ENCODE assay signal across 23 cellular contexts in the genomic region with DNA sequence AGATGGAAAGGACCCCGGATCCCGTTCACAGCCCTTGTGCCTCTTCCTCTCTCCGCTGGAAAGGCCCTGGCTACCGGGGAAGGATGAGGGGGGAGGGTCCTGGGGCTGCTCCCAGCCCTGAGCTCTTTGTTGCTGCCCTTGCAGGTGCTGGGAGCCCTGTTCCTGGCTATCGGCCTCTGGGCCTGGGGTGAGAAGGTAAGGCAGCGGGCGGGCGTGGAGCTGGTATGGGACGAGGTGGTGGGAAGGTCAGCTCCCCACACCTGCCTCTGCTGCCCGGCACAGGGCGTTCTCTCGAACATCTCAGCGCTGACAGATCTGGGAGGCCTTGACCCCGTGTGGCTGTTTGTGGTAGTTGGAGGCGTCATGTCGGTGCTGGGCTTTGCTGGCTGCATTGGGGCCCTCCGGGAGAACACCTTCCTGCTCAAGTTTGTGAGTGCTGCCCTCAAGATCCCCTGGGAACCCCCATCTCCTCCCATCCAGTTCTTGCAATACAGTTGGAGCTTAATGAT. TPM values are rescaled to one million over a fixed set of nuclear protein-coding genes. Genes with fewer than 3 reads are reported as not detected.
"Had no signal": no experiment of that assay in that cellular context is flagged by ENCODE, and none has a peak within 500 bp of the region (broad histone marks: within the 10 kb centered on the region; RNA-seq: fewer than 3 reads in every experiment).

No MANE protein-coding gene starts in this region.

- H3K36me3 Mint-ChIP-seq: WTC11 had no signal

- H3K4me3 Mint-ChIP-seq: activated CD4-positive, alpha-beta T cell treated with anti-CD3 and anti-CD28 coated beads for 36 hours; WTC11 had no signal

- H3K27me3 ChIP-seq: esophagus muscularis mucosa, gastroesophageal sphincter, heart right ventricle, suprapubic skin had no signal

- H3K27ac ChIP-seq: esophagus muscularis mucosa, gastroesophageal sphincter, heart right ventricle, left ventricle myocardium inferior, prostate gland, suprapubic skin had no signal

- DNase-seq: activated CD4-positive, alpha-beta T cell treated with anti-CD3 and anti-CD28 coated beads for 36 hours; activated CD4-positive, alpha-beta T cell treated with anti-CD3 and anti-CD28 coated beads, Interleukin-2, amount 50 U/mL, for 48 hours; activated gamma-delta T cell treated with Interleukin-2 at 50 U/mL for 16 hours; effector CD4-positive, alpha-beta T cell; heart right ventricle; left ventricle myocardium inferior; right cardiac atrium; stimulated activated CD4-positive, alpha-beta T cell treated with anti-CD3 and anti-CD28 coated beads, Interleukin-2, amount 100 ng/mL, for 24 hours; stimulated activated naive CD8-positive, alpha-beta T cell treated with anti-CD3 and anti-CD28 coated beads, Interleukin-15, Interleukin-2, amounts not matched to agents 100 U/mL and 50 U/mL, for 24 hours; trophoblast cell had no signal

- H3K27ac Mint-ChIP-seq: activated CD4-positive, alpha-beta T cell treated with anti-CD3 and anti-CD28 coated beads for 36 hours; WTC11 had no signal

- ATAC-seq: activated CD4-positive, alpha-beta T cell treated with anti-CD3 and anti-CD28 coated beads for 36 hours; activated naive CD4-positive, alpha-beta T cell treated with anti-CD3 and anti-CD28 coated beads, Interleukin-2, amount 50 U/mL, for 72 hours; gastroesophageal sphincter; heart right ventricle; right cardiac atrium; stimulated activated naive CD8-positive, alpha-beta T cell treated with anti-CD3 and anti-CD28 coated beads, Interleukin-15, Interleukin-2, amounts not matched to agents 100 U/mL and 50 U/mL, for 24 hours had no signal

- H3K9me3 Mint-ChIP-seq: activated naive CD4-positive, alpha-beta T cell treated with anti-CD3 and anti-CD28 coated beads, Interleukin-2, amount 50 U/mL, for 72 hours; neural crest cell; WTC11 had no signal

- H3K4me3 ChIP-seq: esophagus muscularis mucosa, gastroesophageal sphincter, heart right ventricle, left ventricle myocardium inferior, prostate gland, suprapubic skin had no signal

- H3K36me3 ChIP-seq: prostate gland had no signal

- H3K27me3 Mint-ChIP-seq: activated CD4-positive, alpha-beta T cell treated with anti-CD3 and anti-CD28 coated beads for 36 hours had no signal

- H3K9me3 ChIP-seq: esophagus muscularis mucosa, gastroesophageal sphincter, heart right ventricle, left ventricle myocardium inferior, prostate gland, suprapubic skin had no signal

RNA-seq across cellular contexts. Expression of gene EIF4E1B, which starts 21.1 kb away (rescaled TPM):
- total RNA-seq: activated CD4-positive, alpha-beta T cell treated with anti-CD3 and anti-CD28 coated beads for 36 hours; activated naive CD4-positive, alpha-beta T cell treated with anti-CD3 and anti-CD28 coated beads, Interleukin-2, amount 50 U/mL, for 72 hours; bronchial epithelial cell; endothelial cell of umbilical vein; esophagus muscularis mucosa; gastroesophageal sphincter; heart right ventricle; kidney epithelial cell; left ventricle myocardium inferior; myocyte; neural crest cell; osteocyte; right cardiac atrium; skeletal muscle tissue; suprapubic skin had no signal

RNA-seq across cellular contexts. Expression of gene SNCB, which starts 21.2 kb away (rescaled TPM):
- total RNA-seq: bronchial epithelial cell, endothelial cell of umbilical vein, esophagus muscularis mucosa, gastroesophageal sphincter, kidney epithelial cell, osteocyte, prostate gland, skeletal muscle tissue, suprapubic skin had no signal
